In the genomic region with DNA sequence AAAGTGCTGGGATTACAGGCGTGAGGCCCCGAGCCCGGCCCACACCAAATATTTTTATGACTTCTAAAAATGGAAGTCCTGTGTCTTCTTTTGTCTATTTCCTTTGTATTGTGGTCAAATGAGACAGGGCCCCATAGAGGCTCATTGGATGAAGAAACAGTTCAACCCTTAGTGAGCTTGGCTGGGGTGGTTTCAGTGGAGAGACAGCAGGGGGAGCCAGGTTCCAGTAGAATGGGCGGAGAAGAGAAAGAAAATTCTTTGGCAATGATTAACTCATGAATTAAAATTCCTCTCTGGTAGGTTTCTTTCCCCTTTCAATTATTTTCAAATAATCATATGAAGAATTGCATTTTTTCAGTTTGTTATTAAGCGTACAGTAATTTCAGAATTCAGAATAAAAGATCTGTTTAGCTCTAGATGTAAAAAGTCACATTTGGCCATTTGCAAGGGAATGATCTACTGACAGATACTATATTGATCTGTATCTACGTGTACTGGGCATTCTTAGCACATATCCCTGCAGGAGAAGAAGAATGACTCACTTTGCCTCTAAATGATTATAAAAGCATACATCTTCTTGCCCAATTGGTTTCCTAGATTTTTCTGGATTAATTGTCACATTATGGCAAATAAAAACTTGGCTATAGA, we compare ENCODE assay signal across 10 cellular contexts. TPM values are rescaled to one million over a fixed set of nuclear protein-coding genes. Genes with fewer than 3 reads are reported as not detected.
DNase-seq lines count a peak whose midpoint lies in the region; ATAC-seq, FAIRE-seq and TF ChIP-seq lines count a peak whose summit lies in the region.
"Had no signal": no experiment of that assay in that cellular context is flagged by ENCODE, and none has a peak within 500 bp of the region (broad histone marks: within the 10 kb centered on the region; RNA-seq: fewer than 3 reads in every experiment).

No MANE protein-coding gene starts in this region.

- H3K56ac ChIP-seq in IMR-90 (ENCODE audit: extremely low read depth, insufficient read depth, low read length), result no peak overlapping the region

- POLR2A ChIA-PET in IMR-90 (lab: Charles Lee; ENCODE audit: unreplicated experiment), result no interaction called here

- DNase-seq in IMR-90 (no peak), WERI-Rb-1 (peak; percentile 42), mucosa of descending colon (peak in 2 of 3 donors; percentile 34 to 51), GM19239 (ENCODE audit: insufficient read length, low spot score) (no peak), inferior parietal cortex (ENCODE audit: extremely low spot score) (no peak)
- DNase-seq in stimulated activated CD4-positive, alpha-beta T cell treated with anti-CD3 and anti-CD28 coated beads, Interleukin-4, amount 100 ng/mL, for 1 hour, result no peak
- DNase-seq: NCI-H2107; stimulated activated CD4-positive, alpha-beta T cell treated with anti-CD3 and anti-CD28 coated beads, Interleukin-1b, Interleukin-23, amount 100 ng/mL, for 48 hours had no signal

- H3K4me2 ChIP-seq in DOHH2 (ENCODE audit: low read length) (no peak overlapping the region), IMR-90 (ENCODE audit: low read depth, low read length) (no peak overlapping the region)

- H3K14ac ChIP-seq in IMR-90 (replicated peaks; ENCODE audit: low read depth, low read length), result no peak overlapping the region

- H3K9me3 ChIP-seq in DOHH2 (ENCODE audit: control insufficient read depth, insufficient read depth, low read length), result no peaks in the 10 kb centered on the region
- no peaks in the 10 kb centered on the region for H3K9me3 ChIP-seq in IMR-90 (ENCODE audit: control insufficient read depth, insufficient read depth, low read length)
- H3K9me3 ChIP-seq in WERI-Rb-1 (ENCODE audit: severe bottlenecking), result no peaks in the 10 kb centered on the region
- no peaks in the 10 kb centered on the region for H3K9me3 ChIP-seq in mucosa of descending colon

- no peak for TF ChIP-seq RAD21 in IMR-90 (IDR thresholded peaks at IDR 0.05; ENCODE audit: low read length)

- no peak overlapping the region for H4K91ac ChIP-seq in IMR-90 (ENCODE audit: insufficient read depth, low read depth, low read length)

- no peak overlapping the region for H4K8ac ChIP-seq in IMR-90 (ENCODE audit: low read depth in 2 of 2, low read length in 2 of 2)

- TF ChIP-seq POLR2A in IMR-90 (IDR thresholded peaks at IDR 0.05; ENCODE audit: low read depth, low read length), result no peak

- no peaks in the 10 kb centered on the region for H3K79me2 ChIP-seq in DOHH2 (ENCODE audit: control insufficient read depth, low read length)

- H3K4ac ChIP-seq in IMR-90 (ENCODE audit: low read depth, low read length), result no peak overlapping the region

- no peak overlapping the region for H3K18ac ChIP-seq in IMR-90 (ENCODE audit: low read depth, low read length)

- H3K36me3 ChIP-seq in DOHH2 (ENCODE audit: control insufficient read depth, low read length) (no peaks in the 10 kb centered on the region), IMR-90 (ENCODE audit: control insufficient read depth, insufficient read depth, low read length) (no peaks in the 10 kb centered on the region), WERI-Rb-1 (no peaks in the 10 kb centered on the region), mucosa of descending colon (ENCODE audit: low read depth) (no peaks in the 10 kb centered on the region)

- H3F3A ChIP-seq in DOHH2 (ENCODE audit: control insufficient read depth, insufficient read depth), result no peaks in the 10 kb centered on the region

- H2AK5ac ChIP-seq in IMR-90 (ENCODE audit: low read depth, low read length), result no peak overlapping the region

- H3K9me2 ChIP-seq in DOHH2 (replicated peaks; ENCODE audit: control insufficient read depth, low read length), result no peaks in the 10 kb centered on the region

- no CpG with 5 or more reads among the region's 6 CpGs for WGBS in IMR-90 (ENCODE audit: extremely low coverage in 2 of 2, insufficient read length in 1 of 2), 2 experiments

- H3K4me3 ChIP-seq in DOHH2 (ENCODE audit: low read length), result no peak overlapping the region
- no peak overlapping the region for H3K4me3 ChIP-seq in IMR-90 (ENCODE audit: insufficient read depth, low read depth, low read length)
- no peak overlapping the region for H3K4me3 ChIP-seq in WERI-Rb-1 (ENCODE audit: low read depth, low read length)
- no peak overlapping the region for H3K4me3 ChIP-seq in mucosa of descending colon

- no peak overlapping the region for H2AK9ac ChIP-seq in IMR-90 (replicated peaks; ENCODE audit: low read depth, low read length, poor library complexity)

- no peak overlapping the region for H2BK15ac ChIP-seq in IMR-90 (ENCODE audit: low read depth, low read length)

- in situ Hi-C loops in IMR-90 (cut with MboI; ENCODE audit: low sequenced_read_pairs), result no loop called here

- H3K27ac ChIP-seq in DOHH2 (ENCODE audit: low read depth, low read length) (no peak overlapping the region), IMR-90 (ENCODE audit: insufficient read depth, low read length) (no peak overlapping the region), WERI-Rb-1 (no peak overlapping the region)

- no peak for ATAC-seq in IMR-90 (ENCODE audit: low read depth)
- peak; percentile 71 for ATAC-seq in mucosa of descending colon
- no peak for ATAC-seq in HG03097 (IDR thresholded peaks at IDR 0.05; ENCODE audit: low FRiP score, unreplicated experiment)

- H4K5ac ChIP-seq in IMR-90 (ENCODE audit: low read depth, low read length), result no peak overlapping the region

- H2BK5ac ChIP-seq in IMR-90 (ENCODE audit: low read depth, low read length, poor library complexity, severe bottlenecking), result no peak overlapping the region

- no peaks in the 10 kb centered on the region for H3K79me1 ChIP-seq in IMR-90 (ENCODE audit: low read depth in 1 of 2, low read length in 2 of 2)

- no peak overlapping the region for H3K9ac ChIP-seq in IMR-90 (ENCODE audit: low read depth, low read length)

- intact Hi-C loops in IMR-90 (cut with micrococcal nuclease), result no loop called here
- intact Hi-C loops in mucosa of descending colon (cut with DNase I, micrococcal nuclease), result no loop called here

- no peak overlapping the region for H2BK20ac ChIP-seq in IMR-90 (ENCODE audit: low read depth, low read length)

- H3K27me3 ChIP-seq in DOHH2 (ENCODE audit: control insufficient read depth, low read length) (no peaks in the 10 kb centered on the region), IMR-90 (ENCODE audit: control insufficient read depth, insufficient read depth, low read length) (no peaks in the 10 kb centered on the region), WERI-Rb-1 (ENCODE audit: insufficient read depth, low read depth, severe bottlenecking) (no peaks in the 10 kb centered on the region)

- no peak overlapping the region for H2BK120ac ChIP-seq in IMR-90 (ENCODE audit: low read depth, low read length)

- FAIRE-seq in GM19239 (lab: Jason Lieb, UNC), result no peak

- no peaks in the 10 kb centered on the region for H3K4me1 ChIP-seq in DOHH2 (ENCODE audit: control insufficient read depth, low read length)
- no peaks in the 10 kb centered on the region for H3K4me1 ChIP-seq in IMR-90 (ENCODE audit: control insufficient read depth, insufficient read depth, low read length)
- no peaks in the 10 kb centered on the region for H3K4me1 ChIP-seq in mucosa of descending colon (ENCODE audit: low read depth)

- no peak overlapping the region for H3K23ac ChIP-seq in IMR-90 (ENCODE audit: low read depth, low read length)

- dilution Hi-C loops in IMR-90 (cut with HindIII; ENCODE audit: low sequenced_read_pairs, unreplicated experiment), result no loop called here

- H2AFZ ChIP-seq in IMR-90 (replicated peaks; ENCODE audit: low read length, poor library complexity), result no peak overlapping the region

- H3K9me1 ChIP-seq in IMR-90 (ENCODE audit: insufficient read depth, low read length), result no peaks in the 10 kb centered on the region

- CTCF ChIA-PET in IMR-90 (lab: Yijun Ruan, JAX), result no interaction called here

- BruUV-seq in IMR-90 (replicated peaks; lab: Mats Ljungman, UMichigan), result no TSS peak

- H4K20me1 ChIP-seq in DOHH2 (ENCODE audit: control insufficient read depth, insufficient read depth, low read depth, low read length) (no peaks in the 10 kb centered on the region), IMR-90 (ENCODE audit: insufficient read depth, low read length) (no peaks in the 10 kb centered on the region)

- peak; percentile 20 for TF ChIP-seq CTCF in DOHH2 (IDR thresholded peaks at IDR 0.05; ENCODE audit: low read depth, low read length, poor library complexity, severe bottlenecking)
- peak; percentile 18; the same call in 1 of the 2 replicates for TF ChIP-seq CTCF in IMR-90 (conservative IDR thresholded peaks at IDR 0.05; ENCODE audit: low read depth, low read length)
- peak; percentile 57 for TF ChIP-seq CTCF in WERI-Rb-1 (IDR thresholded peaks at IDR 0.05; ENCODE audit: low read depth, low read length)
- peak; percentile 13 for TF ChIP-seq CTCF in mucosa of descending colon (IDR thresholded peaks at IDR 0.05)

TF ChIP-seq in IMR-90, 13 proteins besides CTCF, POLR2A, EP300 and RAD21 (continues in another document):
- no peak for TF ChIP-seq MAZ (IDR thresholded peaks at IDR 0.05; ENCODE audit: borderline replicate concordance, low read depth, low read length)
- TF ChIP-seq MAFK (IDR thresholded peaks at IDR 0.05; ENCODE audit: low read depth, low read length), result no peak
- TF ChIP-seq CEBPB (IDR thresholded peaks at IDR 0.05; ENCODE audit: low read depth, low read length), result no peak
- no peak for TF ChIP-seq NFE2L2 (IDR thresholded peaks at IDR 0.05; ENCODE audit: low read depth, low read length)
- TF ChIP-seq CHD1 (IDR thresholded peaks at IDR 0.05; ENCODE audit: low read depth, low read length), result no peak
- no peak for TF ChIP-seq SMC3 (IDR thresholded peaks at IDR 0.05; ENCODE audit: low read depth, low read length)
- TF ChIP-seq MXI1 (IDR thresholded peaks at IDR 0.05; ENCODE audit: borderline replicate concordance, low read depth, low read length), result no peak
- TF ChIP-seq, protein P1, sequence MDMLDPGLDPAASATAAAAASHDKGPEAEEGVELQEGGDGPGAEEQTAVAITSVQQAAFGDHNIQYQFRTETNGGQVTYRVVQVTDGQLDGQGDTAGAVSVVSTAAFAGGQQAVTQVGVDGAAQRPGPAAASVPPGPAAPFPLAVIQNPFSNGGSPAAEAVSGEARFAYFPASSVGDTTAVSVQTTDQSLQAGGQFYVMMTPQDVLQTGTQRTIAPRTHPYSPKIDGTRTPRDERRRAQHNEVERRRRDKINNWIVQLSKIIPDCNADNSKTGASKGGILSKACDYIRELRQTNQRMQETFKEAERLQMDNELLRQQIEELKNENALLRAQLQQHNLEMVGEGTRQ (IDR thresholded peaks at IDR 0.05; ENCODE audit: low read depth, low read length), result no peak
- no peak for TF ChIP-seq BHLHE40 (IDR thresholded peaks at IDR 0.05; ENCODE audit: low read depth, low read length)
- TF ChIP-seq FOS (IDR thresholded peaks at IDR 0.05; ENCODE audit: low read depth, low read length), result no peak

RNA-seq across cellular contexts. Expression of a gene that starts 43.2 kb away (rescaled TPM):
- total RNA-seq in IMR-90 (2012; rRNA removed) (not detected in 2 replicates), mucosa of descending colon (under 1 TPM in 1 of 3 donors, not detected in 2; 0.28 TPM)
- polyA plus RNA-seq in IMR-90 (2012; rRNA removed), result not detected in 2 replicates
- not detected in 2 replicates for polyA plus RNA-seq in IMR-90 (2012; cell fraction: cytosol; rRNA removed)
- polyA plus RNA-seq in IMR-90 (2012; cell fraction: nucleus; rRNA removed; ENCODE audit: low replicate concordance), result not detected in 2 replicates

Comparison
In these comparisons a context has a peak if more than half of its experiments do, and no peak if none do; other contexts are left out.
1. DNase-seq: peak in WERI-Rb-1 (single experiment) and mucosa of descending colon (2 of 3); none in IMR-90 (single experiment), GM19239 (single experiment), inferior parietal cortex (single experiment) and stimulated activated CD4-positive, alpha-beta T cell treated with anti-CD3 and anti-CD28 coated beads, Interleukin-4, amount 100 ng/mL, for 1 hour (single experiment).
2. Peak in every context shown above with its lines, with median percentiles within 50 percentile points of each other: CTCF ChIP-seq.